In the genomic region with DNA sequence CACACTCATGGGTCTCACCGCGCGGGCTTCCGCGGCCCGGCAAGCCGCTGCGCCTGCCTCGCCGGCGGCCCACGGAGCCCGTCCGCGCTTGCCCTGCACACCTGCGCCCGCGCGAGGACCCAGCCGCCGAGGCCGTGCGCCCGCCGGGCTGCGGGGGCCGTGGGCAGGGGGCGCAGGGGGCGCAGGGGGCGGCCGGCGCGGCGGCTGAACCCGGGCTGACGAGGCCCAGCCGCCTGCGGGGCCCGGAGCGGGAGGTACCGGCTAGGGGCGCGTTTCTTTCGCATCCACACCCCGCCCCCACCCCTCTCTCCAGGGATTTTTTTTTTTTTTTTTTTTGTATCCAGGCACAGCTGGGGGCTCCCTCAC, we compare ENCODE assay signal across 8 cellular contexts. TPM values are rescaled to one million over a fixed set of nuclear protein-coding genes. Genes with fewer than 3 reads are reported as not detected.
DNase-seq lines count a peak whose midpoint lies in the region; ATAC-seq, FAIRE-seq and TF ChIP-seq lines count a peak whose summit lies in the region.

No MANE protein-coding gene starts in this region.

- BruUV-seq in Caco-2 (replicated peaks; lab: Mats Ljungman, UMichigan) = no TSS peak

- no peak for FAIRE-seq in pancreas (lab: Jason Lieb, UNC)

- H3K4me1 Mint-ChIP-seq in Caco-2 (ENCODE audit: low read depth, unreplicated experiment) = peaks cover 3% of the 10 kb centered on the region

- POLR2A ChIA-PET in Caco-2 (lab: Charles Lee) = no interaction called here

- H3K36me3 ChIP-seq in Caco-2 (ENCODE audit: control insufficient read depth, insufficient read depth, low read length) (no peaks in the 10 kb centered on the region), esophagus (ENCODE audit: control insufficient read depth in 2 of 2, insufficient read depth in 2 of 2, low read length in 1 of 2) (no peaks in the 10 kb centered on the region), pancreas (no peaks in the 10 kb centered on the region)

- no peaks in the 10 kb centered on the region for H3K27me3 ChIP-seq in Caco-2 (replicated peaks; ENCODE audit: control insufficient read depth, insufficient read depth, low read length)
- H3K27me3 ChIP-seq in esophagus (ENCODE audit: control insufficient read depth in 1 of 2, insufficient read depth in 2 of 2, low read length in 2 of 2) = peaks cover 2 to 17% of the 10 kb centered on the region in 2 donors
- peaks cover 0 to 9% (median 4%) of the 10 kb centered on the region in 4 donors for H3K27me3 ChIP-seq in pancreas

- TF ChIP-seq POLR2A in NB4 (IDR thresholded peaks at IDR 0.05; ENCODE audit: extremely low read depth, insufficient read length) = no peak

- H3K4me3 ChIP-seq in Caco-2 (ENCODE audit: low read depth, low read length) (peak overlapping the region; percentile 49), NB4 (ENCODE audit: low read depth, low read length) (peak overlapping the region; percentile 59), esophagus (ENCODE audit: low read depth in 1 of 2, low read length in 2 of 2) (peak overlapping the region; percentile 52 to 59), pancreas (peak overlapping the region; percentile 40 to 75 (median 64))

- intact Hi-C loops in Caco-2 (cut with micrococcal nuclease; ENCODE audit: unreplicated experiment) (loop anchor here (5.0 kb wide), 2 partner anchors 39 to 144 kb away; a partner anchor contains a TSS), pancreas (cut with DNase I) (loop anchor here in 1 of 3 donors (10.0 kb wide), 1 partner anchor 376 kb away; no protein-coding TSS in a partner anchor)

- no peak overlapping the region for H3K27ac Mint-ChIP-seq in Caco-2 (ENCODE audit: unreplicated experiment)

- H3K4me3 Mint-ChIP-seq in Caco-2 (ENCODE audit: unreplicated experiment) = peak overlapping the region; percentile 78

- no peak overlapping the region for H3K27ac ChIP-seq in esophagus (ENCODE audit: low read depth in 2 of 2, low read length in 1 of 2)
- no peak overlapping the region for H3K27ac ChIP-seq in pancreas

- H3K27me3 Mint-ChIP-seq in Caco-2 (ENCODE audit: insufficient read depth, unreplicated experiment) = no peaks in the 10 kb centered on the region

- CTCF ChIA-PET in Caco-2 (lab: Charles Lee) = no interaction called here

- DNase-seq in Caco-2 (no peak), NB4 (ENCODE audit: low read depth) (no peak), pancreas (no peak)

- H3K36me3 Mint-ChIP-seq in Caco-2 (ENCODE audit: insufficient read depth, unreplicated experiment) = no peaks in the 10 kb centered on the region

- H3K9me3 Mint-ChIP-seq in Caco-2 (ENCODE audit: unreplicated experiment) = no peaks in the 10 kb centered on the region

- no peak for TF ChIP-seq CTCF in Caco-2 (IDR thresholded peaks at IDR 0.05; ENCODE audit: insufficient read depth in 1 of 2, low read depth in 1 of 2, low read length in 1 of 2, severe bottlenecking in 1 of 2, unreplicated experiment in 1 of 2)
- no peak for TF ChIP-seq CTCF in NB4 (IDR thresholded peaks at IDR 0.05; ENCODE audit: low read depth, low read length)
- TF ChIP-seq CTCF in pancreas (IDR thresholded peaks at IDR 0.05) = no peak

- H3K4me1 ChIP-seq in Caco-2 (no peaks in the 10 kb centered on the region), esophagus (ENCODE audit: control insufficient read depth in 2 of 2, insufficient read depth in 2 of 2, low read length in 1 of 2) (peaks cover 3 to 17% of the 10 kb centered on the region in 2 donors), pancreas (peaks cover 0 to 21% (median 0%) of the 10 kb centered on the region in 3 donors)

- ATAC-seq in pancreas (peak in 2 of 4 donors; percentile 5 to 19), HG03108 (IDR thresholded peaks at IDR 0.05; ENCODE audit: unreplicated experiment) (no peak), GM21825 (IDR thresholded peaks at IDR 0.05; ENCODE audit: unreplicated experiment) (no peak), HG03460 (IDR thresholded peaks at IDR 0.05; ENCODE audit: unreplicated experiment) (no peak)
- no peak for ATAC-seq in activated CD4-positive, CD25-positive, alpha-beta regulatory T cell treated with anti-CD3 and anti-CD28 coated beads, Interleukin-2, amount 50 U/mL, for 24 hours

- no peaks in the 10 kb centered on the region for H3K9me3 ChIP-seq in Caco-2
- no peaks in the 10 kb centered on the region for H3K9me3 ChIP-seq in esophagus (ENCODE audit: control insufficient read depth in 2 of 2, insufficient read depth in 1 of 2, low read depth in 1 of 2, low read length in 1 of 2)
- no peaks in the 10 kb centered on the region for H3K9me3 ChIP-seq in pancreas

- WGBS in esophagus, 2 donors = 1 to 2% methylated on average over 22 to 45 of the region's 45 CpGs
- 0 to 3% methylated on average over 9 to 45 of the region's 45 CpGs for WGBS in pancreas, 2 donors

RNA-seq across cellular contexts. Expression of a gene that starts 43.8 kb away (rescaled TPM):
- total RNA-seq in Caco-2 (2022) (15.9 and 20.1 TPM in 2 replicates), pancreas (10 to 100 TPM; 10.0 to 19.2 (median 14.7) TPM)
- polyA plus RNA-seq in esophagus (1 to 10 TPM; 5.7 to 6.1 TPM), pancreas (1 to 10 TPM; 6.2 to 7.9 TPM)

RNA-seq across cellular contexts. Expression of a gene that starts 47.5 kb away (rescaled TPM):
- 1.3 and 1.4 TPM in 2 replicates for total RNA-seq in Caco-2 (2022)
- polyA plus RNA-seq in esophagus = under 1 TPM; 0.02 to 0.06 TPM
- total RNA-seq in pancreas = under 1 TPM in 2 of 6 donors, not detected in 4; 0.06 to 0.19 TPM
- polyA plus RNA-seq in pancreas = under 1 TPM in 1 of 2 donors, not detected in 1; 0.02 TPM
